ENCODE assay signal across 1 cellular context in genomic region chr1:90336552-90337324, GRCh38.
TF ChIP-seq lines count a peak whose summit lies in the region.

No MANE protein-coding gene starts in this region.

TF ChIP-seq in GM23338, 12 proteins besides CTCF, POLR2A, EP300 and RAD21 (continued from another document):
- TF ChIP-seq ZNF462 (CRISPR knock-in tag; IDR thresholded peaks at IDR 0.05) = no peak
